ENCODE assay signal across 7 cellular contexts in genomic region chr6:165439928-165440554, GRCh38.
A peak's percentile ranks its signal among the peaks of the same experiment; 100 is the strongest.
DNase-seq lines count a peak whose midpoint lies in the region; ATAC-seq, FAIRE-seq and TF ChIP-seq lines count a peak whose summit lies in the region.

No MANE protein-coding gene starts in this region.

- no peak overlapping the region for H3K4me3 ChIP-seq in RWPE2 (ENCODE audit: severe bottlenecking)
- no peak overlapping the region for H3K4me3 ChIP-seq in transverse colon

- no peak overlapping the region for H3K27ac ChIP-seq in RWPE2 (ENCODE audit: poor library complexity, severe bottlenecking)
- H3K27ac ChIP-seq in transverse colon: no peak overlapping the region

- ATAC-seq in RWPE2 (ENCODE audit: low read depth) (peak; percentile 57; the same call in 2 of the 3 replicates), HG03045 (IDR thresholded peaks at IDR 0.05; ENCODE audit: unreplicated experiment) (no peak)

- TF ChIP-seq CTCF in RWPE2 (IDR thresholded peaks at IDR 0.05; ENCODE audit: poor library complexity, severe bottlenecking) (peak; percentile 76), transverse colon (IDR thresholded peaks at IDR 0.05) (peak in 3 of 5 experiments; percentile 14 to 36 (median 36))

- no peaks in the 10 kb centered on the region for H3K36me3 ChIP-seq in RWPE2 (ENCODE audit: low read depth)
- no peaks in the 10 kb centered on the region for H3K36me3 ChIP-seq in transverse colon

- 27 to 36% methylated on average over 3 to 4 of the region's 4 CpGs for WGBS in transverse colon (ENCODE audit: low coverage in 1 of 2), 2 donors

- peak; percentile 57 for FAIRE-seq in GM12892 (lab: Jason Lieb, UNC)

- no peaks in the 10 kb centered on the region for H3K27me3 ChIP-seq in RWPE2 (ENCODE audit: insufficient read depth, poor library complexity, severe bottlenecking)
- no peaks in the 10 kb centered on the region for H3K27me3 ChIP-seq in transverse colon

- H3K4me1 ChIP-seq in RWPE2 (ENCODE audit: insufficient read depth, poor library complexity, severe bottlenecking) (no peaks in the 10 kb centered on the region), transverse colon (no peaks in the 10 kb centered on the region)

- no peak for TF ChIP-seq EP300 in transverse colon (IDR thresholded peaks at IDR 0.05; ENCODE audit: low read depth)

- H3K9me3 ChIP-seq in RWPE2 (ENCODE audit: severe bottlenecking): no peaks in the 10 kb centered on the region
- no peaks in the 10 kb centered on the region for H3K9me3 ChIP-seq in transverse colon

- in situ Hi-C loops in transverse colon (cut with MboI; ENCODE audit: low pct_ligation_motif_present in 1 of 4, low pct_unique_long_range_greater_than_20kb in 1 of 4, low sequenced_read_pairs in 3 of 4): loop anchor here in 2 of 4 donors (25.0 kb wide), 2 partner anchors 422 to 672 kb away; no protein-coding TSS in a partner anchor

- intact Hi-C loops in transverse colon (cut with DNase I; ENCODE audit: low total_unique reads): no loop called here

- no peak for DNase-seq in GM12892 (ENCODE audit: insufficient read length)
- DNase-seq in HS-5 (ENCODE audit: low read depth): peak; percentile 2
- no peak for DNase-seq in RWPE2 (ENCODE audit: low spot score)
- DNase-seq in globus pallidus (ENCODE audit: low spot score): peak; percentile 60
- no peak for DNase-seq in transverse colon
- no peak for DNase-seq in effector CD4-positive, alpha-beta T cell

- no peak for TF ChIP-seq POLR2A in GM12892 (IDR thresholded peaks at IDR 0.05; ENCODE audit: low read depth, low read length)
- TF ChIP-seq POLR2A in transverse colon (IDR thresholded peaks at IDR 0.05): no peak

Comparison
In these comparisons a context has a peak if more than half of its experiments do, and no peak if none do; other contexts are left out.
1. DNase-seq: peak in HS-5 (single experiment) and globus pallidus (single experiment); none in GM12892 (single experiment), RWPE2 (single experiment), transverse colon (single experiment) and effector CD4-positive, alpha-beta T cell (single experiment).